10 cellular contexts compared by ENCODE assay signal in genomic region chr4:6893449-6894085, GRCh38. TPM values are rescaled to one million over a fixed set of nuclear protein-coding genes. Genes with fewer than 3 reads are reported as not detected.
DNase-seq lines count a peak whose midpoint lies in the region; ATAC-seq, FAIRE-seq and TF ChIP-seq lines count a peak whose summit lies in the region.
"Had no signal": no experiment of that assay in that cellular context is flagged by ENCODE, and none has a peak within 500 bp of the region (broad histone marks: within the 10 kb centered on the region; RNA-seq: fewer than 3 reads in every experiment).

No MANE protein-coding gene starts in this region.

- no peak for FAIRE-seq in GM12892 (lab: Jason Lieb, UNC)

- peak overlapping the region; percentile 78 for H3K27ac Mint-ChIP-seq in activated naive CD8-positive, alpha-beta T cell
- no peak overlapping the region for H3K27ac Mint-ChIP-seq in activated naive CD8-positive, alpha-beta T cell treated with anti-CD3 and anti-CD28 coated beads for 36 hours
- H3K27ac Mint-ChIP-seq in activated CD4-positive, alpha-beta memory T cell treated with anti-CD3 and anti-CD28 coated beads, Interleukin-2, amount 10 ng/mL, durations not matched to agents 7 days and 5 days = peak overlapping the region; percentile 94
- H3K27ac Mint-ChIP-seq in type B pancreatic cell = peak overlapping the region; percentile 91

- peak overlapping the region; percentile 40 for H3K4me3 Mint-ChIP-seq in activated naive CD8-positive, alpha-beta T cell
- no peak overlapping the region for H3K4me3 Mint-ChIP-seq in activated naive CD8-positive, alpha-beta T cell treated with anti-CD3 and anti-CD28 coated beads for 36 hours
- H3K4me3 Mint-ChIP-seq in activated CD4-positive, alpha-beta memory T cell treated with anti-CD3 and anti-CD28 coated beads, Interleukin-2, amount 10 ng/mL, durations not matched to agents 7 days and 5 days = no peak overlapping the region
- H3K4me3 Mint-ChIP-seq in type B pancreatic cell = peak overlapping the region; percentile 58

- H3K27me3 Mint-ChIP-seq in activated naive CD8-positive, alpha-beta T cell = no peaks in the 10 kb centered on the region
- H3K27me3 Mint-ChIP-seq in activated naive CD8-positive, alpha-beta T cell treated with anti-CD3 and anti-CD28 coated beads for 36 hours = no peaks in the 10 kb centered on the region
- H3K27me3 Mint-ChIP-seq in activated CD4-positive, alpha-beta memory T cell treated with anti-CD3 and anti-CD28 coated beads, Interleukin-2, amount 10 ng/mL, durations not matched to agents 7 days and 5 days = no peaks in the 10 kb centered on the region
- H3K27me3 Mint-ChIP-seq in type B pancreatic cell = no peaks in the 10 kb centered on the region

- no peak for TF ChIP-seq POLR2A in GM12892 (IDR thresholded peaks at IDR 0.05; ENCODE audit: low read depth, low read length)

- ATAC-seq in HG02973 (IDR thresholded peaks at IDR 0.05; ENCODE audit: unreplicated experiment) = no peak

- POLR2A ChIA-PET in activated CD4-positive, alpha-beta memory T cell treated with anti-CD3 and anti-CD28 coated beads, Interleukin-2, amount 10 ng/mL, durations not matched to agents 7 days and 5 days (lab: Charles Lee) = interaction anchor here (0.7 to 3.1 kb wide), 5 partner anchors 11 to 150 kb away, joined by 3 to 28 read pairs (median 5); partner anchors contain the start of genes TADA2B and TBC1D14

- H3K9me3 Mint-ChIP-seq in activated naive CD8-positive, alpha-beta T cell (ENCODE audit: low read depth) = no peaks in the 10 kb centered on the region
- peaks cover 10% of the 10 kb centered on the region for H3K9me3 Mint-ChIP-seq in activated naive CD8-positive, alpha-beta T cell treated with anti-CD3 and anti-CD28 coated beads for 36 hours
- H3K9me3 Mint-ChIP-seq in activated CD4-positive, alpha-beta memory T cell treated with anti-CD3 and anti-CD28 coated beads, Interleukin-2, amount 10 ng/mL, durations not matched to agents 7 days and 5 days = peaks cover 11% of the 10 kb centered on the region
- no peaks in the 10 kb centered on the region for H3K9me3 Mint-ChIP-seq in type B pancreatic cell

- no peaks in the 10 kb centered on the region for H3K36me3 Mint-ChIP-seq in activated naive CD8-positive, alpha-beta T cell
- H3K36me3 Mint-ChIP-seq in activated naive CD8-positive, alpha-beta T cell treated with anti-CD3 and anti-CD28 coated beads for 36 hours = peaks cover 4% of the 10 kb centered on the region
- peaks cover 18% of the 10 kb centered on the region for H3K36me3 Mint-ChIP-seq in activated CD4-positive, alpha-beta memory T cell treated with anti-CD3 and anti-CD28 coated beads, Interleukin-2, amount 10 ng/mL, durations not matched to agents 7 days and 5 days (ENCODE audit: low read depth)
- H3K36me3 Mint-ChIP-seq in type B pancreatic cell = no peaks in the 10 kb centered on the region

- peaks cover 31% of the 10 kb centered on the region for H3K4me1 Mint-ChIP-seq in activated naive CD8-positive, alpha-beta T cell (ENCODE audit: low read depth)
- peaks cover 21% of the 10 kb centered on the region for H3K4me1 Mint-ChIP-seq in activated naive CD8-positive, alpha-beta T cell treated with anti-CD3 and anti-CD28 coated beads for 36 hours
- peaks cover 50% of the 10 kb centered on the region for H3K4me1 Mint-ChIP-seq in activated CD4-positive, alpha-beta memory T cell treated with anti-CD3 and anti-CD28 coated beads, Interleukin-2, amount 10 ng/mL, durations not matched to agents 7 days and 5 days
- H3K4me1 Mint-ChIP-seq in type B pancreatic cell (ENCODE audit: unreplicated experiment) = peaks cover 22% of the 10 kb centered on the region

- TF ChIP-seq CTCF in type B pancreatic cell (conservative IDR thresholded peaks at IDR 0.05) = no peak

- DNase-seq in activated naive CD8-positive, alpha-beta T cell treated with anti-CD3 and anti-CD28 coated beads for 36 hours = no peak
- no peak for DNase-seq in activated CD4-positive, alpha-beta memory T cell treated with anti-CD3 and anti-CD28 coated beads, Interleukin-2, amount 10 ng/mL, durations not matched to agents 7 days and 5 days
- peak; percentile 87 for DNase-seq in left kidney (ENCODE audit: low read depth, low spot score)
- no peak for DNase-seq in type B pancreatic cell (ENCODE audit: extremely low spot score, unreplicated experiment)
- no peak for DNase-seq in GM12892 (ENCODE audit: insufficient read length)
- DNase-seq in NCI-H524 treated with DMSO at 0.1 percent for 48 hours (lab: John Stamatoyannopoulos, UW) = no peak
- DNase-seq: cortex of kidney, NCI-H146 had no signal

- CTCF ChIA-PET in activated CD4-positive, alpha-beta memory T cell treated with anti-CD3 and anti-CD28 coated beads, Interleukin-2, amount 10 ng/mL, durations not matched to agents 7 days and 5 days (lab: Charles Lee) = interaction anchor here (0.9 to 3.0 kb wide), 3 partner anchors 16 to 48 kb away, joined by 3 to 13 read pairs (median 11); partner anchors contain the start of gene TBC1D14

RNA-seq across cellular contexts. Expression of gene TBC1D14, which starts 16.1 kb away (rescaled TPM):
- 10 to 100 TPM; 38.4 to 39.3 TPM for total RNA-seq in activated naive CD8-positive, alpha-beta T cell treated with anti-CD3 and anti-CD28 coated beads for 36 hours
- total RNA-seq in activated CD4-positive, alpha-beta memory T cell treated with anti-CD3 and anti-CD28 coated beads, Interleukin-2, amount 10 ng/mL, durations not matched to agents 7 days and 5 days = 10 to 100 TPM; 53.7 to 55.3 TPM
- total RNA-seq in type B pancreatic cell (ENCODE audit: low replicate concordance) = 55.9 and 56.9 TPM in 2 replicates
- 18.1 TPM for polyA plus RNA-seq in GM12892 (2012; ENCODE audit: missing spikeins)

Comparison
In these comparisons a context has a peak if more than half of its experiments do, and no peak if none do; other contexts are left out.
1. H3K4me3 Mint-ChIP-seq: peak in activated naive CD8-positive, alpha-beta T cell (single experiment) and type B pancreatic cell (single experiment); none in activated naive CD8-positive, alpha-beta T cell treated with anti-CD3 and anti-CD28 coated beads for 36 hours (single experiment) and activated CD4-positive, alpha-beta memory T cell treated with anti-CD3 and anti-CD28 coated beads, Interleukin-2, amount 10 ng/mL, durations not matched to agents 7 days and 5 days (single experiment).